In genomic region chrX:112967903-112968302, GRCh38 we compare ENCODE assay signal across 16 cellular contexts.
A peak's percentile ranks its signal among the peaks of the same experiment; 100 is the strongest.
DNase-seq lines count a peak whose midpoint lies in the region; ATAC-seq and TF ChIP-seq lines count a peak whose summit lies in the region.
"Had no signal": no experiment of that assay in that cellular context is flagged by ENCODE, and none has a peak within 500 bp of the region (broad histone marks: within the 10 kb centered on the region; RNA-seq: fewer than 3 reads in every experiment).

No MANE protein-coding gene starts in this region.

- no peaks in the 10 kb centered on the region for H3K9me3 ChIP-seq in breast epithelium
- no peaks in the 10 kb centered on the region for H3K9me3 ChIP-seq in trophoblast cell (ENCODE audit: insufficient read depth, low read depth, low read length)

- H2BK5ac ChIP-seq in trophoblast cell (ENCODE audit: low read depth, low read length, poor library complexity) = peak overlapping the region; percentile 49

- H3K4me2 ChIP-seq in trophoblast cell (ENCODE audit: low read length) = no peak overlapping the region

- H4K12ac ChIP-seq in trophoblast cell (ENCODE audit: low read depth, low read length) = no peak overlapping the region

- no TSS peak for BruUV-seq in Calu3 (replicated peaks; lab: Mats Ljungman, UMichigan)

- no peaks in the 10 kb centered on the region for H3K79me2 ChIP-seq in trophoblast cell (ENCODE audit: control insufficient read depth, insufficient read depth, low read length, poor library complexity)

- peaks cover 0 to 33% of the 10 kb centered on the region in 2 donors for H3K27me3 ChIP-seq in breast epithelium
- no peaks in the 10 kb centered on the region for H3K27me3 ChIP-seq in trophoblast cell (ENCODE audit: insufficient read depth, low read length)

- H3K4me1 ChIP-seq in breast epithelium = no peaks in the 10 kb centered on the region
- H3K4me1 ChIP-seq in trophoblast cell (ENCODE audit: control insufficient read depth in 1 of 2, insufficient read depth in 2 of 2, low read length in 2 of 2) = peaks cover 5 to 9% of the 10 kb centered on the region in 2 experiments

- H3K14ac ChIP-seq in trophoblast cell (ENCODE audit: low read length) = peak overlapping the region; percentile 60

- CTCF ChIA-PET in Calu3 (lab: Charles Lee) = no interaction called here

- no peaks in the 10 kb centered on the region for H3K9me3 Mint-ChIP-seq in Calu3 (ENCODE audit: low read depth, unreplicated experiment)
- no peaks in the 10 kb centered on the region for H3K9me3 Mint-ChIP-seq in naive thymus-derived CD8-positive, alpha-beta T cell
- H3K9me3 Mint-ChIP-seq: CD4-positive, alpha-beta T cell had no signal

- peak overlapping the region; percentile 17 for H3K27ac Mint-ChIP-seq in Calu3 (ENCODE audit: unreplicated experiment)
- no peak overlapping the region for H3K27ac Mint-ChIP-seq in naive thymus-derived CD8-positive, alpha-beta T cell
- H3K27ac Mint-ChIP-seq: B cell; CD4-positive, alpha-beta T cell had no signal

- H2AK5ac ChIP-seq in trophoblast cell (ENCODE audit: low read length) = peak overlapping the region; percentile 29

- H3K27me3 Mint-ChIP-seq in Calu3 (ENCODE audit: unreplicated experiment) = no peaks in the 10 kb centered on the region
- peaks cover 0 to 1% (median 0%) of the 10 kb centered on the region in 5 donors for H3K27me3 Mint-ChIP-seq in naive thymus-derived CD8-positive, alpha-beta T cell
- H3K27me3 Mint-ChIP-seq: B cell had no signal

- H3K79me1 ChIP-seq in trophoblast cell (ENCODE audit: low read length) = peaks cover 6% of the 10 kb centered on the region

- H3K9ac ChIP-seq in trophoblast cell (ENCODE audit: low read length) = no peak overlapping the region

- H3K27ac ChIP-seq in breast epithelium = peak overlapping the region; percentile 45 to 66
- H3K27ac ChIP-seq in trophoblast cell (ENCODE audit: low read depth, low read length) = peak overlapping the region; percentile 87
- H3K27ac ChIP-seq: HL-60 had no signal

- peaks cover 19% of the 10 kb centered on the region for H3K4me1 Mint-ChIP-seq in Calu3 (ENCODE audit: low read depth, unreplicated experiment)
- H3K4me1 Mint-ChIP-seq in naive thymus-derived CD8-positive, alpha-beta T cell = peaks cover 0 to 2% (median 0%) of the 10 kb centered on the region in 4 donors
- H3K4me1 Mint-ChIP-seq: B cell had no signal

- no CpG with 5 or more reads among the region's 4 CpGs for WGBS in trophoblast cell (ENCODE audit: extremely low coverage, insufficient coverage, insufficient read length)

- POLR2A ChIA-PET in naive thymus-derived CD8-positive, alpha-beta T cell (lab: Charles Lee) = no interaction called here

- peak; percentile 82 for ATAC-seq in esophagus mucosa
- ATAC-seq in naive thymus-derived CD8-positive, alpha-beta T cell = no peak
- ATAC-seq: HCT116 had no signal

- H2BK12ac ChIP-seq in trophoblast cell (ENCODE audit: low read length) = peak overlapping the region; percentile 89

- DNase-seq in Calu3 = no peak
- no peak for DNase-seq in breast epithelium (ENCODE audit: low spot score in 2 of 2)
- DNase-seq in trophoblast cell = no peak
- DNase-seq in NCI-H1694 treated with DMSO at 0.1 percent for 48 hours (lab: John Stamatoyannopoulos, UW) = no peak
- DNase-seq in NCI-H2196 (lab: John Stamatoyannopoulos, UW; ENCODE audit: unreplicated experiment) = no peak
- DNase-seq in naive thymus-derived CD8-positive, alpha-beta T cell = no peak
- DNase-seq in foreskin melanocyte = no peak
- DNase-seq: C1 segment of cervical spinal cord; CD4-positive, alpha-beta T cell; DMS153; DMS79 treated with DMSO at 0.1 percent for 48 hours; EL had no signal

- H4K8ac ChIP-seq in trophoblast cell (ENCODE audit: low read depth, low read length) = peak overlapping the region; percentile 22

- TF ChIP-seq CTCF in Calu3 (IDR thresholded peaks at IDR 0.05; ENCODE audit: unreplicated experiment) (no peak), breast epithelium (IDR thresholded peaks at IDR 0.05) (no peak)

- H3K36me3 Mint-ChIP-seq in Calu3 (ENCODE audit: insufficient read depth, unreplicated experiment) = no peaks in the 10 kb centered on the region
- H3K36me3 Mint-ChIP-seq in naive thymus-derived CD8-positive, alpha-beta T cell = no peaks in the 10 kb centered on the region

- H2AFZ ChIP-seq in trophoblast cell (ENCODE audit: insufficient read depth, low read length, poor library complexity) = no peak overlapping the region

- peak overlapping the region; percentile 91 for H4K91ac ChIP-seq in trophoblast cell (ENCODE audit: low read depth, low read length)

- H3K23ac ChIP-seq in trophoblast cell (ENCODE audit: low read length) = no peak overlapping the region

- no peak overlapping the region for H3K4me3 ChIP-seq in breast epithelium
- H3K4me3 ChIP-seq in trophoblast cell (ENCODE audit: low read depth, low read length) = no peak overlapping the region

- H3K18ac ChIP-seq in trophoblast cell (ENCODE audit: low read length) = peak overlapping the region; percentile 86

- TF ChIP-seq POLR2A in breast epithelium (IDR thresholded peaks at IDR 0.05) = no peak

- no peaks in the 10 kb centered on the region for H3K36me3 ChIP-seq in breast epithelium
- H3K36me3 ChIP-seq in trophoblast cell (ENCODE audit: control insufficient read depth in 1 of 2, insufficient read depth in 2 of 2, low read length in 2 of 2) = no peaks in the 10 kb centered on the region

- H2BK120ac ChIP-seq in trophoblast cell (ENCODE audit: insufficient read depth, low read length, poor library complexity) = peak overlapping the region; percentile 87

- intact Hi-C loops in Calu3 (cut with micrococcal nuclease; ENCODE audit: unreplicated experiment) = no loop called here
- intact Hi-C loops in breast epithelium (cut with DNase I; ENCODE audit: low total_unique reads) = no loop called here

- H3K4ac ChIP-seq in trophoblast cell (ENCODE audit: low read depth, low read length) = peak overlapping the region; percentile 33

- H3K4me3 Mint-ChIP-seq in Calu3 (ENCODE audit: low read depth, unreplicated experiment) = no peak overlapping the region
- no peak overlapping the region for H3K4me3 Mint-ChIP-seq in naive thymus-derived CD8-positive, alpha-beta T cell
- H3K4me3 Mint-ChIP-seq: B cell; CD4-positive, alpha-beta T cell had no signal
